ENCODE assay signal across 9 cellular contexts in the genomic region with DNA sequence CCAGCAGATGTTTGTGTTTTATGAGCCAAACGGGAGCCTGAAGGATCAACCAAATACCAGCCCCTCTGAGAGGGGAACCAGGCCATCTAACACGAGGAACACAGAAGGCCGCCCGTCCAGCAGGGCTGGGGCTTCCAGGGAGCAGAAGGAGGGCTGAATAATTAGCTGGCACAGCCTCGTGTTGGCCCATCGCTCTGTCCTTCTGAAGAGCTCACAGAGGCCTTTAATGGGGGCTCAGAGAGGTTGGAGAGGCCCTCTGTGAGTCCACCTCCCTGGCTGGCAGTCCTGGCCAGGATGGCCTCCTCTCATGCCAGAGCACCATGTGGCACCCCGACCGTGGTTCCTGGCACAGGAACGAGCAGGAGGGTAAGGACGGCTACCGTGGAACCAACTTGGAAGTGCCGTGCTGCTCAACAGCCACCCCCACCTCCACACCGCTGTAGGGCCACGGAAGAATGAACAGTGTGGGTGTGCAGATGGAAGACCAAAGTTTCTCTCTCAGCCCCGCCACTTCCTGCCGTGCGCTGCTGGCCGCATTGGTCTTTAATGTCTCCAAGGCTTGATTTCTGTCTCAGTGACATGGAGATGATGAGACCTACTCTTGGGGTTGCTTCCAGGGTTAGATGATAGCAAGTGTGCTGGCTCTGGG.
DNase-seq lines count a peak whose midpoint lies in the region; ATAC-seq and TF ChIP-seq lines count a peak whose summit lies in the region.
"Had no signal": no experiment of that assay in that cellular context is flagged by ENCODE, and none has a peak within 500 bp of the region (broad histone marks: within the 10 kb centered on the region; RNA-seq: fewer than 3 reads in every experiment).

No MANE protein-coding gene starts in this region.

- no peak overlapping the region for H3K27ac ChIP-seq in osteoblast (ENCODE audit: low read depth, low read length)

- TF ChIP-seq CTCF in GM12865 (IDR thresholded peaks at IDR 0.05; ENCODE audit: insufficient read depth, low read depth, low read length, missing control alignments), result no peak
- TF ChIP-seq CTCF in osteoblast (IDR thresholded peaks at IDR 0.05; ENCODE audit: extremely low read depth, low read depth, low read length), result no peak

- no peaks in the 10 kb centered on the region for H3K79me2 ChIP-seq in osteoblast (ENCODE audit: insufficient read depth, low read length)

- H3K36me3 ChIP-seq in osteoblast (ENCODE audit: insufficient read depth, low read length), result no peaks in the 10 kb centered on the region

- H3K4me1 ChIP-seq in osteoblast (ENCODE audit: insufficient read depth, low read length), result peaks cover 28% of the 10 kb centered on the region

- no peaks in the 10 kb centered on the region for H3K9me3 ChIP-seq in osteoblast (ENCODE audit: low read depth, low read length)

- H3K4me2 ChIP-seq in osteoblast (ENCODE audit: insufficient read depth, low read length), result no peak overlapping the region

- no peak overlapping the region for H2AFZ ChIP-seq in osteoblast (ENCODE audit: low read length)

- peak; percentile 82 for ATAC-seq in GM21367 (IDR thresholded peaks at IDR 0.05; ENCODE audit: unreplicated experiment)
- ATAC-seq in HG03432 (IDR thresholded peaks at IDR 0.05; ENCODE audit: unreplicated experiment), result peak; percentile 89

- no peaks in the 10 kb centered on the region for H4K20me1 ChIP-seq in osteoblast (ENCODE audit: insufficient read depth, low read length)

- H3K4me3 ChIP-seq in GM12865 (ENCODE audit: low read depth, low read length) (no peak overlapping the region), osteoblast (ENCODE audit: insufficient read depth, low read length) (no peak overlapping the region)

- DNase-seq in GM12865 (ENCODE audit: low read depth), result peak; percentile 80
- DNase-seq in cerebellum (ENCODE audit: low spot score), result peak; percentile 33
- DNase-seq in NAMALWA (ENCODE audit: low spot score), result no peak
- no peak for DNase-seq in pons (ENCODE audit: low spot score)
- no peak for DNase-seq in SIG-M5 treated with dmso at 0.1 percent for 504 hours (lab: John Stamatoyannopoulos, UW; ENCODE audit: unreplicated experiment)
- DNase-seq in osteoblast (ENCODE audit: insufficient read length, low spot score, missing footprints), result no peak
- DNase-seq: NCI-H226 had no signal

- no peaks in the 10 kb centered on the region for H3K27me3 ChIP-seq in osteoblast (ENCODE audit: insufficient read depth, low read length)

Comparison
In these comparisons a context has a peak if more than half of its experiments do, and no peak if none do; other contexts are left out.
1. DNase-seq: peak in GM12865 (single experiment) and cerebellum (single experiment); none in NAMALWA (single experiment), pons (single experiment), SIG-M5 treated with dmso at 0.1 percent for 504 hours (single experiment) and osteoblast (single experiment).